Comparison of ENCODE assay signal across 19 cellular contexts in the genomic region with DNA sequence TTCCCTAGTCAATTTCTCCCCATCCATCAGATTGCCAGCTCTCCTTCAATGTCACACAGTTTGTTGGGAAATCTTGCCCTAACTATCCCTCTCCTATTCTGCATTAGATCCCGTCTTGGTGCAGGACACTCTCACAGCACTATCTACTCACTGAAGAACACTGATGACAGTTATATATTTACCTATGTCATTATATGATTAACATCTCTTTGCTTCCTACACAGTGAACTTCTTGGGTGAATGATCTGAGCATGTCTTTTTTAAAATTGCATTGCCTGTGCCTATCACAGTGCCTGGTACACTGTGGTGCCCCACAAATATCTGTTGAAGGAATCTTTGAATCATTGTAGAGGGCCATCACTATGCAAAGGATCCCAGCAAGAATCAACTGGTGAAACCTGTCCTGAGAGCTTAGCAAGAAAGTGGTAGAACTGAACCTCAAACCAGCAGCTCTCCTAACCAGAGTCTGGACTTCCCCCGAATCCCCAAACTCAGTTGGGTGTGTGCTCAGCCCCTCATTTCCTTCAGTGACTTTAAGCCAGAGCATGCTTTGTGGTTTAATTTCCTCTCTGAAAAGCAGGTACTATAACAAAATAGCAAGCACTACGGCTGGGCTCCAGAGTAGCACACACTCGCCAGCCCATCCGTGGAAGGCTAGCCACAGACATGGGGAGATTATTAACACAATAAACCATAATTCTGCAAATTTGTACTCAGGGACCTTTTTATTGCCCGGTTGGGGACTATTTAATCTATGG.
A peak's percentile ranks its signal among the peaks of the same experiment; 100 is the strongest.
DNase-seq lines count a peak whose midpoint lies in the region; ATAC-seq, FAIRE-seq and TF ChIP-seq lines count a peak whose summit lies in the region.
"Had no signal": no experiment of that assay in that cellular context is flagged by ENCODE, and none has a peak within 500 bp of the region (broad histone marks: within the 10 kb centered on the region; RNA-seq: fewer than 3 reads in every experiment).

No MANE protein-coding gene starts in this region.

- 74% methylated on average over 6 of the region's 6 CpGs; no CpG with 5 or more reads in 1 of the 2 experiments for WGBS in H1 (ENCODE audit: extremely low coverage in 1 of 2, insufficient coverage in 1 of 2, insufficient read length in 1 of 2, insufficient replicate concordance in 2 of 2, low coverage in 1 of 2, low lambda C conversion rate in 2 of 2, missing lambda C conversion rate in 1 of 2), 2 experiments

- H3K27me3 ChIP-seq in H1 (replicated peaks in 1 of 4; ENCODE audit: control insufficient read depth in 3 of 4, extremely low read depth in 1 of 4, insufficient read depth in 3 of 4, low read length in 3 of 4) = no peaks in the 10 kb centered on the region
- H3K27me3 ChIP-seq: MG63 had no signal

- H3K36me3 ChIP-seq in H1 (ENCODE audit: control insufficient read depth in 2 of 4, insufficient read depth in 4 of 4, low read length in 3 of 4) = no peaks in the 10 kb centered on the region
- H3K36me3 ChIP-seq: MG63 had no signal

- no peak overlapping the region for H4K8ac ChIP-seq in H1 (ENCODE audit: extremely low read depth, insufficient read depth, low read length)

- H3K9me3 ChIP-seq in H1 (ENCODE audit: insufficient read depth in 2 of 2, low read depth in 1 of 2, low read length in 1 of 2) = 0 out of 4 replicates have a peak, but pooled peaks cover 0 to 3% of the 10 kb centered on the region in 2 experiments
- H3K9me3 ChIP-seq: MG63 had no signal

- H3K4ac ChIP-seq in H1 (replicated peaks; ENCODE audit: insufficient read length, low read depth, low read length) = no peak overlapping the region

- no peak overlapping the region for H4K91ac ChIP-seq in H1 (replicated peaks; ENCODE audit: insufficient read length, low read length)

- no peak for TF ChIP-seq CTCF in H1 (IDR thresholded peaks at IDR 0.05; ENCODE audit: control extremely low read depth in 1 of 3, insufficient read depth in 1 of 3, low read depth in 1 of 3, low read length in 3 of 3)

- TF ChIP-seq EP300 in H1 (IDR thresholded peaks at IDR 0.05; ENCODE audit: borderline replicate concordance in 1 of 2, low read depth in 2 of 2, low read length in 2 of 2) = no peak

- H3K79me1 ChIP-seq in H1 (ENCODE audit: low read depth, low read length) = no peaks in the 10 kb centered on the region

- no peak overlapping the region for H3K14ac ChIP-seq in H1 (ENCODE audit: insufficient read length)

- 0 out of 7 replicates have a peak, but pooled peaks cover 0 to 2% (median 0%) of the 10 kb centered on the region in 4 experiments for H3K4me1 ChIP-seq in H1 (replicated peaks in 1 of 4; ENCODE audit: control insufficient read depth in 3 of 4, insufficient read depth in 4 of 4, low read length in 3 of 4)

- H3K79me2 ChIP-seq in H1 (ENCODE audit: control insufficient read depth in 1 of 2, insufficient read depth in 2 of 2, low read length in 2 of 2) = no peaks in the 10 kb centered on the region

- CTCF ChIA-PET in H1 (lab: Charles Lee; ENCODE audit: partially characterized antibody) = interaction anchor here (1.5 to 2.6 kb wide), 3 partner anchors 10 to 140 kb away, joined by 5 to 14 read pairs (median 6); no protein-coding TSS in a partner anchor

- H2BK120ac ChIP-seq in H1 (replicated peaks; ENCODE audit: low read depth, low read length) = no peak overlapping the region

- no peak overlapping the region for H2BK15ac ChIP-seq in H1 (ENCODE audit: low read length)

- H2AFZ ChIP-seq in H1 (ENCODE audit: low read length) = 0 out of 2 replicates have a peak overlapping the region, but pooled peaks have one; percentile 65

- no peak overlapping the region for H3K9ac ChIP-seq in H1 (replicated peaks in 1 of 4; ENCODE audit: extremely low read depth in 1 of 4, low read depth in 3 of 4, low read length in 3 of 4)

- no peak overlapping the region for H4K5ac ChIP-seq in H1 (ENCODE audit: insufficient read length, low read depth, low read length)

- FAIRE-seq in H1 (lab: Jason Lieb, UNC) = no peak

- no peaks in the 10 kb centered on the region for H3K23me2 ChIP-seq in H1 (ENCODE audit: low read depth, low read length)

- H4K20me1 ChIP-seq in H1 (replicated peaks in 1 of 2; ENCODE audit: control insufficient read depth in 1 of 2, insufficient read depth in 2 of 2, low read length in 2 of 2) = no peaks in the 10 kb centered on the region

- no peak overlapping the region for H2BK12ac ChIP-seq in H1 (ENCODE audit: low read depth, low read length)

- no peak overlapping the region for H2BK20ac ChIP-seq in H1 (ENCODE audit: low read length)

- no peak overlapping the region for H2AK5ac ChIP-seq in H1 (ENCODE audit: low read depth, low read length)

- H2BK5ac ChIP-seq in H1 (ENCODE audit: low read depth, low read length) = no peak overlapping the region

- H3K4me3 ChIP-seq in H1 (ENCODE audit: extremely low read depth in 1 of 4, insufficient read depth in 2 of 4, low read depth in 3 of 4, low read length in 4 of 4) = no peak overlapping the region
- H3K4me3 ChIP-seq: MG63 had no signal

- no peak overlapping the region for H3K4me2 ChIP-seq in H1 (ENCODE audit: insufficient read depth in 1 of 2, low read depth in 2 of 2, low read length in 2 of 2)

- H3K27ac ChIP-seq in H1 (ENCODE audit: low read depth, low read length) = no peak overlapping the region
- H3K27ac ChIP-seq: 22Rv1 had no signal

- H3K56ac ChIP-seq in H1 (replicated peaks; ENCODE audit: insufficient read length, low read depth, low read length) = no peak overlapping the region

- no peak for TF ChIP-seq POLR2A in H1 (IDR thresholded peaks at IDR 0.05; ENCODE audit: control extremely low read depth in 1 of 2, low read depth in 2 of 2, low read length in 2 of 2)

- in situ Hi-C loops in ACHN (cut with HindIII; ENCODE audit: low pct_ligation_motif_present, low pct_unique_long_range_greater_than_20kb, low sequenced_read_pairs) = no loop called here

- no peak for TF ChIP-seq RAD21 in H1 (IDR thresholded peaks at IDR 0.05 in 1 of 2, conservative IDR thresholded peaks at IDR 0.05 in 1 of 2; ENCODE audit: low read depth in 2 of 2, low read length in 2 of 2)

- POLR2A ChIA-PET in H1 (lab: Charles Lee; ENCODE audit: partially characterized antibody) = no interaction called here

- no peak overlapping the region for H3K18ac ChIP-seq in H1 (ENCODE audit: extremely low read depth, low read length)

- ATAC-seq in GM19452 (IDR thresholded peaks at IDR 0.05; ENCODE audit: unreplicated experiment) (peak; percentile 55), HG03097 (IDR thresholded peaks at IDR 0.05; ENCODE audit: low FRiP score, unreplicated experiment) (peak; percentile 60), HG02885 (IDR thresholded peaks at IDR 0.05; ENCODE audit: poor library complexity, unreplicated experiment) (no peak)
- ATAC-seq: PC-3 had no signal

- DNase-seq in ACHN (peak; percentile 54), H1 (ENCODE audit: low read depth in 1 of 2, low spot score in 2 of 2) (no peak), activated gamma-delta T cell treated with Interleukin-2 at 50 U/mL for 16 hours (no peak), anterior cingulate cortex (lab: John Stamatoyannopoulos, UW) (no peak), midbrain (lab: John Stamatoyannopoulos, UW) (no peak)
- DNase-seq: CD4-positive, alpha-beta memory T cell; DMS79; GOT3; Karpas-422; MG63; NCI-H1092; NCI-H146; NCI-H2081; NCI-H748 treated with DMSO at 0.1 percent for 48 hours; PC-3 had no signal

- no peak overlapping the region for H3K23ac ChIP-seq in H1 (ENCODE audit: insufficient read length)

TF ChIP-seq in H1, 55 proteins besides CTCF, POLR2A, EP300 and RAD21 (continues in another document):
- TF ChIP-seq POU5F1 (IDR thresholded peaks at IDR 0.05; ENCODE audit: low read depth, low read length) (no peak), KDM5A (IDR thresholded peaks at IDR 0.05; ENCODE audit: low read length) (no peak), TEAD4 (IDR thresholded peaks at IDR 0.05; ENCODE audit: low read depth, low read length) (no peak)
